17 cellular contexts compared by ENCODE assay signal in the genomic region with DNA sequence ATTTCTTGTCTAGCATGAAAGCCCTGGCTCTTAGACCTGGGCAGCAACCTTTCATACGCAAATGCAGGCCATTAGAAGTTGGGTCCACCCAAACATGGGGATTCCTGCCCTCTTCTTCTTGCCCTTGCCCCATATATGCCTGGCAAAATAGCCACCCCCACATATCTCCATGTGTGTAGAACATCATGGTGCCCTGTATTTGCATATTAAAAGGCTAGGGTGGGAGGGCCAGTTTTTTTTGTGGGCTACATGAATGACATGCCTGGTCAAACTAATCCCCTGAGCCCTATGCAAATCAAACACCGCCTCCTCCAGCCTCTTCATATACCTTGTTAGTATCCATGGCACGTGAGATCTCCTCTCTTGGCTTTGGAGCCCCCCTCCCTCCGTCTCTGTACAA.
"Had no signal": no experiment of that assay in that cellular context is flagged by ENCODE, and none has a peak within 500 bp of the region (broad histone marks: within the 10 kb centered on the region; RNA-seq: fewer than 3 reads in every experiment).

No MANE protein-coding gene starts in this region.

- H3K9ac ChIP-seq: neural progenitor cell had no signal

- H3K9me3 ChIP-seq: body of pancreas, mucosa of descending colon, psoas muscle, testis had no signal

- DNase-seq: activated CD4-positive, alpha-beta T cell treated with anti-CD3 and anti-CD28 coated beads, Interleukin-2, amount 50 U/mL, for 48 hours; activated naive CD4-positive, alpha-beta T cell; activated naive CD8-positive, alpha-beta T cell treated with anti-CD3 and anti-CD28 coated beads for 36 hours; amniotic stem cell; body of pancreas; caudate nucleus; erythroblast; mucosa of descending colon; naive thymus-derived CD4-positive, alpha-beta T cell; psoas muscle; right cardiac atrium; SW 1271; T-helper 2 cell; testis had no signal

- H3K36me3 ChIP-seq: neural progenitor cell had no signal

- ATAC-seq: body of pancreas; naive thymus-derived CD4-positive, alpha-beta T cell; psoas muscle; right cardiac atrium had no signal

- H3K27ac ChIP-seq: body of pancreas, neural progenitor cell, psoas muscle, skin epidermis, testis, VCaP had no signal

- H3K4me3 ChIP-seq: body of pancreas, mucosa of descending colon, neural progenitor cell, psoas muscle, skin epidermis, testis had no signal

- H3K4me1 ChIP-seq: psoas muscle, testis had no signal

- H3K27me3 ChIP-seq: body of pancreas, neural progenitor cell, testis had no signal
